In the genomic region with DNA sequence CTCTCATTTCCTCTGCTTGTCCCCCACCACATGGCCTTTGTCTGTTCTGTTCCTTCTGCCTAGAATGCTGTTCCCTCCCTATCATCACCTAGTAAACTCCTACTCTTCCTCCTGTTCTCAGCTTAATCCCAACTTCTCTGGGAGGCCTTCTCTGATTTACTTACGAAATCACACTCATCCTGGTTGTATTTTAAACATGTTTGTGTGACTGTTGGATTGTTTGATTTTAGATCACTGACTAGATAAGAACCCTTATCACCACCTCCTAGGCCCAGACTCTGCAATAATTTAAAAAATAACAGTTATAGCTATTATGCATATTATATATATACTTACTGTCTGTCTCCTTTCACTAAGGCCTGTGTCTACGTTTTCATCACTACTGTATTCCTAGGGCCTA, we compare ENCODE assay signal across 1 cellular context.
A peak's percentile ranks its signal among the peaks of the same experiment; 100 is the strongest.
TF ChIP-seq lines count a peak whose summit lies in the region.

No MANE protein-coding gene starts in this region.

TF ChIP-seq in HepG2, 621 proteins besides CTCF, POLR2A, EP300 and RAD21:
- TF ChIP-seq, protein P1, sequence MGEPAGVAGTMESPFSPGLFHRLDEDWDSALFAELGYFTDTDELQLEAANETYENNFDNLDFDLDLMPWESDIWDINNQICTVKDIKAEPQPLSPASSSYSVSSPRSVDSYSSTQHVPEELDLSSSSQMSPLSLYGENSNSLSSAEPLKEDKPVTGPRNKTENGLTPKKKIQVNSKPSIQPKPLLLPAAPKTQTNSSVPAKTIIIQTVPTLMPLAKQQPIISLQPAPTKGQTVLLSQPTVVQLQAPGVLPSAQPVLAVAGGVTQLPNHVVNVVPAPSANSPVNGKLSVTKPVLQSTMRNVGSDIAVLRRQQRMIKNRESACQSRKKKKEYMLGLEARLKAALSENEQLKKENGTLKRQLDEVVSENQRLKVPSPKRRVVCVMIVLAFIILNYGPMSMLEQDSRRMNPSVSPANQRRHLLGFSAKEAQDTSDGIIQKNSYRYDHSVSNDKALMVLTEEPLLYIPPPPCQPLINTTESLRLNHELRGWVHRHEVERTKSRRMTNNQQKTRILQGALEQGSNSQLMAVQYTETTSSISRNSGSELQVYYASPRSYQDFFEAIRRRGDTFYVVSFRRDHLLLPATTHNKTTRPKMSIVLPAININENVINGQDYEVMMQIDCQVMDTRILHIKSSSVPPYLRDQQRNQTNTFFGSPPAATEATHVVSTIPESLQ (CRISPR knock-in tag; conservative IDR thresholded peaks at IDR 0.05), result no peak
- no peak for TF ChIP-seq SP4 (CRISPR knock-in tag; IDR thresholded peaks at IDR 0.05)
- TF ChIP-seq, protein P2, sequence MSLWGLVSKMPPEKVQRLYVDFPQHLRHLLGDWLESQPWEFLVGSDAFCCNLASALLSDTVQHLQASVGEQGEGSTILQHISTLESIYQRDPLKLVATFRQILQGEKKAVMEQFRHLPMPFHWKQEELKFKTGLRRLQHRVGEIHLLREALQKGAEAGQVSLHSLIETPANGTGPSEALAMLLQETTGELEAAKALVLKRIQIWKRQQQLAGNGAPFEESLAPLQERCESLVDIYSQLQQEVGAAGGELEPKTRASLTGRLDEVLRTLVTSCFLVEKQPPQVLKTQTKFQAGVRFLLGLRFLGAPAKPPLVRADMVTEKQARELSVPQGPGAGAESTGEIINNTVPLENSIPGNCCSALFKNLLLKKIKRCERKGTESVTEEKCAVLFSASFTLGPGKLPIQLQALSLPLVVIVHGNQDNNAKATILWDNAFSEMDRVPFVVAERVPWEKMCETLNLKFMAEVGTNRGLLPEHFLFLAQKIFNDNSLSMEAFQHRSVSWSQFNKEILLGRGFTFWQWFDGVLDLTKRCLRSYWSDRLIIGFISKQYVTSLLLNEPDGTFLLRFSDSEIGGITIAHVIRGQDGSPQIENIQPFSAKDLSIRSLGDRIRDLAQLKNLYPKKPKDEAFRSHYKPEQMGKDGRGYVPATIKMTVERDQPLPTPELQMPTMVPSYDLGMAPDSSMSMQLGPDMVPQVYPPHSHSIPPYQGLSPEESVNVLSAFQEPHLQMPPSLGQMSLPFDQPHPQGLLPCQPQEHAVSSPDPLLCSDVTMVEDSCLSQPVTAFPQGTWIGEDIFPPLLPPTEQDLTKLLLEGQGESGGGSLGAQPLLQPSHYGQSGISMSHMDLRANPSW (CRISPR knock-in tag; IDR thresholded peaks at IDR 0.05; ENCODE audit: borderline replicate concordance), result no peak
- no peak for TF ChIP-seq CREB1 (IDR thresholded peaks at IDR 0.05)
- no peak for TF ChIP-seq CREB1 (CRISPR knock-in tag; IDR thresholded peaks at IDR 0.05)
- TF ChIP-seq, protein P3, sequence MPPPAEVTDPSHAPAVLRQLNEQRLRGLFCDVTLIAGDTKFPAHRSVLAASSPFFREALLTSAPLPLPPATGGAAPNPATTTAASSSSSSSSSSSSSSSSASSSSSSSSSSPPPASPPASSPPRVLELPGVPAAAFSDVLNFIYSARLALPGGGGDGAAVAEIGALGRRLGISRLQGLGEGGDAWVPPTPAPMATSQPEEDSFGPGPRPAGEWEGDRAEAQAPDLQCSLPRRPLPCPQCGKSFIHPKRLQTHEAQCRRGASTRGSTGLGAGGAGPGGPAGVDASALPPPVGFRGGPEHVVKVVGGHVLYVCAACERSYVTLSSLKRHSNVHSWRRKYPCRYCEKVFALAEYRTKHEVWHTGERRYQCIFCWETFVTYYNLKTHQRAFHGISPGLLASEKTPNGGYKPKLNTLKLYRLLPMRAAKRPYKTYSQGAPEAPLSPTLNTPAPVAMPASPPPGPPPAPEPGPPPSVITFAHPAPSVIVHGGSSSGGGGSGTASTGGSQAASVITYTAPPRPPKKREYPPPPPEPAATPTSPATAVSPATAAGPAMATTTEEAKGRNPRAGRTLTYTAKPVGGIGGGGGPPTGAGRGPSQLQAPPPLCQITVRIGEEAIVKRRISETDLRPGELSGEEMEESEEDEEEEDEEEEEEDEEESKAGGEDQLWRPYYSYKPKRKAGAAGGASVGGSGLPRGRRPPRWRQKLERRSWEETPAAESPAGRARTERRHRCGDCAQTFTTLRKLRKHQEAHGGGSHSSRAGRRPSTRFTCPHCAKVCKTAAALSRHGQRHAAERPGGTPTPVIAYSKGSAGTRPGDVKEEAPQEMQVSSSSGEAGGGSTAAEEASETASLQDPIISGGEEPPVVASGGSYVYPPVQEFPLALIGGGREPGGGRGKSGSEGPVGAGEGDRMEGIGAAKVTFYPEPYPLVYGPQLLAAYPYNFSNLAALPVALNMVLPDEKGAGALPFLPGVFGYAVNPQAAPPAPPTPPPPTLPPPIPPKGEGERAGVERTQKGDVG (CRISPR knock-in tag; IDR thresholded peaks at IDR 0.05; ENCODE audit: borderline replicate concordance), result no peak
- TF ChIP-seq, protein P4, sequence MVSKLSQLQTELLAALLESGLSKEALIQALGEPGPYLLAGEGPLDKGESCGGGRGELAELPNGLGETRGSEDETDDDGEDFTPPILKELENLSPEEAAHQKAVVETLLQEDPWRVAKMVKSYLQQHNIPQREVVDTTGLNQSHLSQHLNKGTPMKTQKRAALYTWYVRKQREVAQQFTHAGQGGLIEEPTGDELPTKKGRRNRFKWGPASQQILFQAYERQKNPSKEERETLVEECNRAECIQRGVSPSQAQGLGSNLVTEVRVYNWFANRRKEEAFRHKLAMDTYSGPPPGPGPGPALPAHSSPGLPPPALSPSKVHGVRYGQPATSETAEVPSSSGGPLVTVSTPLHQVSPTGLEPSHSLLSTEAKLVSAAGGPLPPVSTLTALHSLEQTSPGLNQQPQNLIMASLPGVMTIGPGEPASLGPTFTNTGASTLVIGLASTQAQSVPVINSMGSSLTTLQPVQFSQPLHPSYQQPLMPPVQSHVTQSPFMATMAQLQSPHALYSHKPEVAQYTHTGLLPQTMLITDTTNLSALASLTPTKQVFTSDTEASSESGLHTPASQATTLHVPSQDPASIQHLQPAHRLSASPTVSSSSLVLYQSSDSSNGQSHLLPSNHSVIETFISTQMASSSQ (IDR thresholded peaks at IDR 0.05; ENCODE audit: low read depth), result no peak
- TF ChIP-seq, protein P4 (CRISPR knock-in tag; IDR thresholded peaks at IDR 0.05; ENCODE audit: borderline replicate concordance), result no peak
- peak; percentile 0; the same call in 1 of the 2 replicates for TF ChIP-seq ZMYM3 (CRISPR knock-in tag; IDR thresholded peaks at IDR 0.05)
- TF ChIP-seq, protein P5, sequence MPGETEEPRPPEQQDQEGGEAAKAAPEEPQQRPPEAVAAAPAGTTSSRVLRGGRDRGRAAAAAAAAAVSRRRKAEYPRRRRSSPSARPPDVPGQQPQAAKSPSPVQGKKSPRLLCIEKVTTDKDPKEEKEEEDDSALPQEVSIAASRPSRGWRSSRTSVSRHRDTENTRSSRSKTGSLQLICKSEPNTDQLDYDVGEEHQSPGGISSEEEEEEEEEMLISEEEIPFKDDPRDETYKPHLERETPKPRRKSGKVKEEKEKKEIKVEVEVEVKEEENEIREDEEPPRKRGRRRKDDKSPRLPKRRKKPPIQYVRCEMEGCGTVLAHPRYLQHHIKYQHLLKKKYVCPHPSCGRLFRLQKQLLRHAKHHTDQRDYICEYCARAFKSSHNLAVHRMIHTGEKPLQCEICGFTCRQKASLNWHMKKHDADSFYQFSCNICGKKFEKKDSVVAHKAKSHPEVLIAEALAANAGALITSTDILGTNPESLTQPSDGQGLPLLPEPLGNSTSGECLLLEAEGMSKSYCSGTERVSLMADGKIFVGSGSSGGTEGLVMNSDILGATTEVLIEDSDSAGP (CRISPR knock-in tag; IDR thresholded peaks at IDR 0.05; ENCODE audit: borderline replicate concordance), result no peak
- no peak for TF ChIP-seq ZBTB7A (CRISPR knock-in tag; IDR thresholded peaks at IDR 0.05)
